In genomic region chr3:72487078-72487765, GRCh38 we compare ENCODE assay signal across 1 cellular context.
TF ChIP-seq lines count a peak whose summit lies in the region.

No MANE protein-coding gene starts in this region.

TF ChIP-seq in GM12878, 131 proteins besides CTCF, POLR2A, EP300 and RAD21 (continued from another document):
- no peak for TF ChIP-seq CUX1 (IDR thresholded peaks at IDR 0.05; ENCODE audit: insufficient replicate concordance, low read depth, low read length)
- TF ChIP-seq EED (IDR thresholded peaks at IDR 0.05; ENCODE audit: low read depth) = 0 out of 2 replicates have a peak, but pooled peaks have one; percentile 11
- peak in 1 of 2 experiments; percentile 9; a peak in 1 of 4 replicates for TF ChIP-seq IKZF2 (IDR thresholded peaks at IDR 0.05)
- no peak for TF ChIP-seq PRDM15 (CRISPR knock-in tag; IDR thresholded peaks at IDR 0.05)
- no peak for TF ChIP-seq RELA (IDR thresholded peaks at IDR 0.05; ENCODE audit: borderline replicate concordance, partially characterized antibody)
- TF ChIP-seq CREM (IDR thresholded peaks at IDR 0.05; ENCODE audit: low read depth) = peak; percentile 10; the same call in 1 of the 2 replicates
- peak; percentile 79; the same call in 1 of the 2 replicates for TF ChIP-seq TCF12 (IDR thresholded peaks at IDR 0.05; ENCODE audit: low read depth, low read length)
- no peak for TF ChIP-seq POLR2AphosphoS5 (IDR thresholded peaks at IDR 0.05; ENCODE audit: low read length)
- no peak for TF ChIP-seq RELB (IDR thresholded peaks at IDR 0.05; ENCODE audit: low read depth)
- TF ChIP-seq MYC (IDR thresholded peaks at IDR 0.05; ENCODE audit: insufficient read depth, insufficient read length, insufficient replicate concordance, low read length, severe bottlenecking) = no peak
- no peak for TF ChIP-seq E4F1 (IDR thresholded peaks at IDR 0.05; ENCODE audit: borderline replicate concordance, partially characterized antibody)
- peak; percentile 33; the same call in 1 of the 2 replicates for TF ChIP-seq CREB1 (IDR thresholded peaks at IDR 0.05; ENCODE audit: low read depth)
- no peak for TF ChIP-seq PKNOX1 (IDR thresholded peaks at IDR 0.05)
- TF ChIP-seq SUZ12 (IDR thresholded peaks at IDR 0.05; ENCODE audit: unreplicated experiment) = no peak
- TF ChIP-seq MEF2B (IDR thresholded peaks at IDR 0.05; ENCODE audit: partially characterized antibody, poor library complexity, severe bottlenecking) = no peak
- TF ChIP-seq RCOR1 (conservative IDR thresholded peaks at IDR 0.05; ENCODE audit: low read depth, low read length) = no peak
- TF ChIP-seq EGR1 (IDR thresholded peaks at IDR 0.05; ENCODE audit: borderline replicate concordance in 1 of 2, low read depth in 2 of 2, low read length in 2 of 2) = peak in 1 of 2 experiments; percentile 71; a peak in 2 of 3 replicates
- TF ChIP-seq CBX5 (IDR thresholded peaks at IDR 0.05; ENCODE audit: low read depth) = 0 out of 2 replicates have a peak, but pooled peaks have one; percentile 33
- no peak for TF ChIP-seq FOXM1 (IDR thresholded peaks at IDR 0.05; ENCODE audit: low read depth, low read length)
- peak; percentile 32 for TF ChIP-seq SP1 (IDR thresholded peaks at IDR 0.05; ENCODE audit: low read depth, low read length)
TF ChIP-seq in GM12878: peak in this region for 12.
